1 cellular context compared by ENCODE assay signal in genomic region chr13:36859259-36859658, GRCh38.
TF ChIP-seq lines count a peak whose summit lies in the region.

No MANE protein-coding gene starts in this region.

TF ChIP-seq in H1, 55 proteins besides CTCF, POLR2A, EP300 and RAD21:
- TF ChIP-seq NANOG (IDR thresholded peaks at IDR 0.05; ENCODE audit: insufficient read depth, low read depth, low read length, poor library complexity, severe bottlenecking) (no peak), BCL11A (IDR thresholded peaks at IDR 0.05; ENCODE audit: low read depth in 2 of 2, low read length in 2 of 2) (no peak), MAX (IDR thresholded peaks at IDR 0.05) (no peak), TCF12 (IDR thresholded peaks at IDR 0.05; ENCODE audit: low read depth, low read length) (no peak), CBX8 (IDR thresholded peaks at IDR 0.05; ENCODE audit: borderline replicate concordance, low read depth, low read length) (no peak), KDM1A (IDR thresholded peaks at IDR 0.05; ENCODE audit: borderline replicate concordance, low read length) (no peak), SIRT6 (IDR thresholded peaks at IDR 0.05; ENCODE audit: low read length) (no peak), GABPA (IDR thresholded peaks at IDR 0.05; ENCODE audit: borderline replicate concordance, insufficient read depth, low read length) (no peak), SP2 (IDR thresholded peaks at IDR 0.05; ENCODE audit: low read length) (no peak), ATF2 (IDR thresholded peaks at IDR 0.05; ENCODE audit: low read length) (no peak), YY1 (IDR thresholded peaks at IDR 0.05; ENCODE audit: low read depth, low read length) (no peak), KDM4A (IDR thresholded peaks at IDR 0.05; ENCODE audit: low read depth, low read length, severe bottlenecking) (no peak), SUZ12 (IDR thresholded peaks at IDR 0.05; ENCODE audit: low read length) (no peak), POU5F1 (IDR thresholded peaks at IDR 0.05; ENCODE audit: low read depth, low read length) (no peak), CHD2 (IDR thresholded peaks at IDR 0.05; ENCODE audit: low read length) (no peak)
